9 cellular contexts compared by ENCODE assay signal in the genomic region with DNA sequence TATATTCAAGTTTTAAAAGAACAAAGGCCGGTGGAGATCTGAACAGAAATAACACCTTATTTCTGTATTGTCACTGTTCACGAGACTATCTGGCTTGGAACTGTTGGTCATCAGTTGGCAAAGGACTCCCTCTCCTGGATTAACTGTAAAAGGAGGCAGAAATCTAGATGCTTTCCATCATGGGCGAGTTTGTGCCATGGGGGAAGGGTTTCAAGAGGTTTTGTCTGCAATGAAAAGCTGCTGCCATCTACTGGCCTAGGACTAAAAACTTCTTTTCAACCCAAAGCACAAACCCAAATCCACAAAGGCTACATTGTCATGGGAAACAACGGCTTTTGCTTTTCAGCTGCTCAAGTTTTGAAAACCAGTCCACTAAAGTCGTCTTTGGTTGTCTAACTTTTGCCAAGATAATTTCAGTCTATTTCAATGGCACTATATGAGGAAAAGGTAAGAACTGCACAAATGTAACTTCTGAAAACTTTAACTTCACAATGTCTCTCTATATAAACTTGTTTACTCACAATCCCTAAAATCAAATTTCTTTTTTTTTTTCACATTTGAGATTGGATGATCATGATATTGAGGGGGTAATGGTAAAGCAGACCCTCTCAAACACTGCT.
DNase-seq lines count a peak whose midpoint lies in the region; ATAC-seq, FAIRE-seq and TF ChIP-seq lines count a peak whose summit lies in the region.
"Had no signal": no experiment of that assay in that cellular context is flagged by ENCODE, and none has a peak within 500 bp of the region (broad histone marks: within the 10 kb centered on the region; RNA-seq: fewer than 3 reads in every experiment).

No MANE protein-coding gene starts in this region.

- H3K9me3 ChIP-seq in Loucy (ENCODE audit: insufficient read depth, low read depth, low read length): no peaks in the 10 kb centered on the region
- no peaks in the 10 kb centered on the region for H3K9me3 ChIP-seq in Panc1 (ENCODE audit: control insufficient read depth, insufficient read depth, low read depth, low read length)

- H3K27ac ChIP-seq in Panc1 (ENCODE audit: low read length): no peak overlapping the region

- intact Hi-C loops in Right ventricle myocardium inferior (cut with DNase I) (loop anchor here (1.0 to 10.0 kb wide), 3 partner anchors 298 to 775 kb away; no protein-coding TSS in a partner anchor), cardiac septum (cut with DNase I) (loop anchor here (2.0 to 10.0 kb wide), 3 partner anchors 299 to 775 kb away; no protein-coding TSS in a partner anchor), Panc1 (cut with micrococcal nuclease; ENCODE audit: unreplicated experiment) (loop anchor here (1.0 to 5.0 kb wide), 5 partner anchors 165 to 775 kb away; a partner anchor contains a TSS)
- intact Hi-C loops in activated T-helper 2 cell treated with anti-CD3 and anti-CD28 coated beads, Interferon-gamma antibody, Interleukin-2, Interleukin-4, amounts not matched to agents 10 μg/mL and 5 μg/mL and 100 μg/mL, durations not matched to agents 14 hours and 24 hours and 36 hours (cut with micrococcal nuclease): loop anchor here (1.0 to 10.0 kb wide), 5 partner anchors 290 to 775 kb away; a partner anchor contains a TSS

- CTCF ChIA-PET in Panc1 (lab: Charles Lee): interaction anchor here (0.6 to 4.1 kb wide), 10 partner anchors 11 to 569 kb away, joined by 3 to 39 read pairs (median 4); no protein-coding TSS in a partner anchor

- FAIRE-seq in urothelium cell line (lab: Jason Lieb, UNC): peak; percentile 96

- H3K4me2 ChIP-seq in Loucy (ENCODE audit: low read depth, low read length, poor library complexity, severe bottlenecking): peak overlapping the region; percentile 34

- no peaks in the 10 kb centered on the region for H3K9me2 ChIP-seq in Loucy (replicated peaks; ENCODE audit: low read depth, low read length)

- peak; percentile 28 for ATAC-seq in Right ventricle myocardium inferior
- peak; percentile 98 for ATAC-seq in Panc1

- BruUV-seq in Panc1 (replicated peaks; lab: Mats Ljungman, UMichigan): no TSS peak

- no peaks in the 10 kb centered on the region for H3K9me3 Mint-ChIP-seq in activated T-helper 2 cell treated with anti-CD3 and anti-CD28 coated beads, Interferon-gamma antibody, Interleukin-2, Interleukin-4, amounts not matched to agents 10 μg/mL and 5 μg/mL and 100 μg/mL, durations not matched to agents 14 hours and 24 hours and 36 hours
- H3K9me3 Mint-ChIP-seq: natural killer cell treated with Interleukin-12 subunit alpha and Interleukin-12 subunit beta and Interleukin-15 and Interleukin-18, amount 100 ng/mL, for 72 hours had no signal

- H3F3A ChIP-seq in Loucy (ENCODE audit: low read depth): no peaks in the 10 kb centered on the region

- H3K9ac ChIP-seq in Loucy (ENCODE audit: low read depth, low read length, poor library complexity, severe bottlenecking): peak overlapping the region; percentile 5

- no peak overlapping the region for H3K27ac Mint-ChIP-seq in activated T-helper 2 cell treated with anti-CD3 and anti-CD28 coated beads, Interferon-gamma antibody, Interleukin-2, Interleukin-4, amounts not matched to agents 10 μg/mL and 5 μg/mL and 100 μg/mL, durations not matched to agents 14 hours and 24 hours and 36 hours

- H2AFZ ChIP-seq in Loucy (ENCODE audit: low read length): 0 out of 2 replicates have a peak overlapping the region, but pooled peaks have one; percentile 29

- H3K4me3 ChIP-seq in Loucy (ENCODE audit: low read length, poor library complexity, severe bottlenecking) (peak overlapping the region; percentile 3), Panc1 (ENCODE audit: low read depth in 2 of 2, low read length in 2 of 2) (no peak overlapping the region), fibroblast of villous mesenchyme (ENCODE audit: low read depth, low read length) (no peak overlapping the region)

- H3K27me3 Mint-ChIP-seq in activated T-helper 2 cell treated with anti-CD3 and anti-CD28 coated beads, Interferon-gamma antibody, Interleukin-2, Interleukin-4, amounts not matched to agents 10 μg/mL and 5 μg/mL and 100 μg/mL, durations not matched to agents 14 hours and 24 hours and 36 hours (ENCODE audit: low read depth): peaks cover 41% of the 10 kb centered on the region
- H3K27me3 Mint-ChIP-seq: natural killer cell treated with Interleukin-12 subunit alpha and Interleukin-12 subunit beta and Interleukin-15 and Interleukin-18, amount 100 ng/mL, for 72 hours had no signal

- H3K4me1 ChIP-seq in Loucy (ENCODE audit: insufficient read depth, low read length, poor library complexity, severe bottlenecking) (peaks cover 52% of the 10 kb centered on the region), Panc1 (ENCODE audit: control insufficient read depth, insufficient read depth, low read length) (peaks cover 4% of the 10 kb centered on the region)

- H3K27me3 ChIP-seq in Loucy (ENCODE audit: insufficient read depth, low read length, poor library complexity, severe bottlenecking) (no peaks in the 10 kb centered on the region), Panc1 (ENCODE audit: control insufficient read depth, insufficient read depth, low read length) (no peaks in the 10 kb centered on the region)

- H3K4me3 Mint-ChIP-seq in activated T-helper 2 cell treated with anti-CD3 and anti-CD28 coated beads, Interferon-gamma antibody, Interleukin-2, Interleukin-4, amounts not matched to agents 10 μg/mL and 5 μg/mL and 100 μg/mL, durations not matched to agents 14 hours and 24 hours and 36 hours (ENCODE audit: low read depth): no peak overlapping the region
- H3K4me3 Mint-ChIP-seq: natural killer cell treated with Interleukin-12 subunit alpha and Interleukin-12 subunit beta and Interleukin-15 and Interleukin-18, amount 100 ng/mL, for 72 hours had no signal

- H3K79me2 ChIP-seq in Loucy (ENCODE audit: insufficient read depth, low read length): no peaks in the 10 kb centered on the region

- DNase-seq in Right ventricle myocardium inferior (ENCODE audit: missing footprints): no peak
- no peak for DNase-seq in cardiac septum (ENCODE audit: low spot score)
- peak; percentile 80 for DNase-seq in Panc1 (ENCODE audit: low read depth, low spot score)
- DNase-seq in activated T-helper 2 cell treated with anti-CD3 and anti-CD28 coated beads, Interferon-gamma antibody, Interleukin-2, Interleukin-4, amounts not matched to agents 10 μg/mL and 5 μg/mL and 100 μg/mL, durations not matched to agents 14 hours and 24 hours and 36 hours (ENCODE audit: low spot score): peak; percentile 52
- DNase-seq in fibroblast of villous mesenchyme (ENCODE audit: low read depth): peak; percentile 87
- peak in 50 of 56 donors; percentile 6 to 90 (median 66) for DNase-seq in nucleus accumbens (lab: John Stamatoyannopoulos, UW)
- peak; percentile 79 for DNase-seq in urothelium cell line (ENCODE audit: low spot score)

- in situ Hi-C loops in Panc1 (cut with HindIII; ENCODE audit: low pct_unique_long_range_greater_than_20kb, low sequenced_read_pairs): no loop called here

- POLR2A ChIA-PET in Panc1 (lab: Charles Lee): interaction anchor here (0.5 kb wide), 1 partner anchor 292 kb away, joined by 3 read pairs; no protein-coding TSS in a partner anchor

- H4K20me1 ChIP-seq in Loucy (ENCODE audit: insufficient read depth, low read length, poor library complexity, severe bottlenecking): no peaks in the 10 kb centered on the region

- no peaks in the 10 kb centered on the region for H3K36me3 ChIP-seq in Loucy (ENCODE audit: insufficient read depth, low read length)
- H3K36me3 ChIP-seq in Panc1 (ENCODE audit: control insufficient read depth, insufficient read depth, low read length): no peaks in the 10 kb centered on the region

- H3K4me1 Mint-ChIP-seq in activated T-helper 2 cell treated with anti-CD3 and anti-CD28 coated beads, Interferon-gamma antibody, Interleukin-2, Interleukin-4, amounts not matched to agents 10 μg/mL and 5 μg/mL and 100 μg/mL, durations not matched to agents 14 hours and 24 hours and 36 hours (ENCODE audit: low read depth): peaks cover 13% of the 10 kb centered on the region

- H3K36me3 Mint-ChIP-seq in activated T-helper 2 cell treated with anti-CD3 and anti-CD28 coated beads, Interferon-gamma antibody, Interleukin-2, Interleukin-4, amounts not matched to agents 10 μg/mL and 5 μg/mL and 100 μg/mL, durations not matched to agents 14 hours and 24 hours and 36 hours (ENCODE audit: low read depth): no peaks in the 10 kb centered on the region
- H3K36me3 Mint-ChIP-seq: natural killer cell treated with Interleukin-12 subunit alpha and Interleukin-12 subunit beta and Interleukin-15 and Interleukin-18, amount 100 ng/mL, for 72 hours had no signal

- TF ChIP-seq CTCF in Loucy (conservative IDR thresholded peaks at IDR 0.05; ENCODE audit: low read length) (peak; percentile 99), Panc1 (IDR thresholded peaks at IDR 0.05) (peak; percentile 97), fibroblast of villous mesenchyme (IDR thresholded peaks at IDR 0.05; ENCODE audit: insufficient read depth, low read depth, low read length) (peak; percentile 83)

Comparison
In these comparisons a context has a peak if more than half of its experiments do, and no peak if none do; other contexts are left out.
1. DNase-seq: peak in Panc1 (single experiment), activated T-helper 2 cell treated with anti-CD3 and anti-CD28 coated beads, Interferon-gamma antibody, Interleukin-2, Interleukin-4, amounts not matched to agents 10 μg/mL and 5 μg/mL and 100 μg/mL, durations not matched to agents 14 hours and 24 hours and 36 hours (single experiment), fibroblast of villous mesenchyme (single experiment), nucleus accumbens (50 of 56) and urothelium cell line (single experiment); none in Right ventricle myocardium inferior (single experiment) and cardiac septum (single experiment).
2. Peak in every context shown above with its lines, with median percentiles within 50 percentile points of each other: CTCF ChIP-seq.